2 cellular contexts compared by ENCODE assay signal in the genomic region with DNA sequence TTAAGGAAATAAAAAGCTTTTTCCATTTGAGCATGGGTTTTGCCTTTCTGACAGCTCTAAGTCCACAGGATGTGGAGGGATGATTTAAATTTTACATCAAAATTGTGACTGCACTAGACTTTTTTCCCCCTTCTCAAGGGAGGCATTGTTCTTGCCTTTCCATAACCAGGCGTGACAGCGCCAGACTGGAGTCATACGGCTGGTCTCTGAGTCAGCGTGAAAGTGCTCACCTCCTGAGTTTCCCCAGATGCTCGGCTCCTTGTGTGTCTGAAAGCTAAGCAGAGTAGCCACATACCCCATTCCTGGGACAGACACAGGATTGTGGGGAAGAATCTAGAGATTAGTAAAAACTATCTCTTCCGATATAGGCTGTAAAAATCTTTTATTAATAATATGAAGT.
TF ChIP-seq lines count a peak whose summit lies in the region.

No MANE protein-coding gene starts in this region.

TF ChIP-seq in HepG2, 621 proteins besides CTCF, POLR2A, EP300 and RAD21:
- TF ChIP-seq, protein P1, sequence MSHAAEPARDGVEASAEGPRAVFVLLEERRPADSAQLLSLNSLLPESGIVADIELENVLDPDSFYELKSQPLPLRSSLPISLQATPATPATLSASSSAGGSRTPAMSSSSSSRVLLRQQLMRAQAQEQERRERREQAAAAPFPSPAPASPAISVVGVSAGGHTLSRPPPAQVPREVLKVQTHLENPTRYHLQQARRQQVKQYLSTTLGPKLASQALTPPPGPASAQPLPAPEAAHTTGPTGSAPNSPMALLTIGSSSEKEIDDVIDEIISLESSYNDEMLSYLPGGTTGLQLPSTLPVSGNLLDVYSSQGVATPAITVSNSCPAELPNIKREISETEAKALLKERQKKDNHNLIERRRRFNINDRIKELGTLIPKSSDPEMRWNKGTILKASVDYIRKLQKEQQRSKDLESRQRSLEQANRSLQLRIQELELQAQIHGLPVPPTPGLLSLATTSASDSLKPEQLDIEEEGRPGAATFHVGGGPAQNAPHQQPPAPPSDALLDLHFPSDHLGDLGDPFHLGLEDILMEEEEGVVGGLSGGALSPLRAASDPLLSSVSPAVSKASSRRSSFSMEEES (CRISPR knock-in tag; IDR thresholded peaks at IDR 0.05): no peak
- TF ChIP-seq RBM22 (optimal IDR thresholded peaks at IDR 0.05; ENCODE audit: low read length): peak; percentile 78
- TF ChIP-seq, protein P2, sequence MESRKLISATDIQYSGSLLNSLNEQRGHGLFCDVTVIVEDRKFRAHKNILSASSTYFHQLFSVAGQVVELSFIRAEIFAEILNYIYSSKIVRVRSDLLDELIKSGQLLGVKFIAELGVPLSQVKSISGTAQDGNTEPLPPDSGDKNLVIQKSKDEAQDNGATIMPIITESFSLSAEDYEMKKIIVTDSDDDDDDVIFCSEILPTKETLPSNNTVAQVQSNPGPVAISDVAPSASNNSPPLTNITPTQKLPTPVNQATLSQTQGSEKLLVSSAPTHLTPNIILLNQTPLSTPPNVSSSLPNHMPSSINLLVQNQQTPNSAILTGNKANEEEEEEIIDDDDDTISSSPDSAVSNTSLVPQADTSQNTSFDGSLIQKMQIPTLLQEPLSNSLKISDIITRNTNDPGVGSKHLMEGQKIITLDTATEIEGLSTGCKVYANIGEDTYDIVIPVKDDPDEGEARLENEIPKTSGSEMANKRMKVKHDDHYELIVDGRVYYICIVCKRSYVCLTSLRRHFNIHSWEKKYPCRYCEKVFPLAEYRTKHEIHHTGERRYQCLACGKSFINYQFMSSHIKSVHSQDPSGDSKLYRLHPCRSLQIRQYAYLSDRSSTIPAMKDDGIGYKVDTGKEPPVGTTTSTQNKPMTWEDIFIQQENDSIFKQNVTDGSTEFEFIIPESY (CRISPR knock-in tag; IDR thresholded peaks at IDR 0.05): peak; percentile 88

TF ChIP-seq in WTC11, 78 proteins besides CTCF, POLR2A, EP300 and RAD21 (continued from another document):
- TF ChIP-seq, protein P3, sequence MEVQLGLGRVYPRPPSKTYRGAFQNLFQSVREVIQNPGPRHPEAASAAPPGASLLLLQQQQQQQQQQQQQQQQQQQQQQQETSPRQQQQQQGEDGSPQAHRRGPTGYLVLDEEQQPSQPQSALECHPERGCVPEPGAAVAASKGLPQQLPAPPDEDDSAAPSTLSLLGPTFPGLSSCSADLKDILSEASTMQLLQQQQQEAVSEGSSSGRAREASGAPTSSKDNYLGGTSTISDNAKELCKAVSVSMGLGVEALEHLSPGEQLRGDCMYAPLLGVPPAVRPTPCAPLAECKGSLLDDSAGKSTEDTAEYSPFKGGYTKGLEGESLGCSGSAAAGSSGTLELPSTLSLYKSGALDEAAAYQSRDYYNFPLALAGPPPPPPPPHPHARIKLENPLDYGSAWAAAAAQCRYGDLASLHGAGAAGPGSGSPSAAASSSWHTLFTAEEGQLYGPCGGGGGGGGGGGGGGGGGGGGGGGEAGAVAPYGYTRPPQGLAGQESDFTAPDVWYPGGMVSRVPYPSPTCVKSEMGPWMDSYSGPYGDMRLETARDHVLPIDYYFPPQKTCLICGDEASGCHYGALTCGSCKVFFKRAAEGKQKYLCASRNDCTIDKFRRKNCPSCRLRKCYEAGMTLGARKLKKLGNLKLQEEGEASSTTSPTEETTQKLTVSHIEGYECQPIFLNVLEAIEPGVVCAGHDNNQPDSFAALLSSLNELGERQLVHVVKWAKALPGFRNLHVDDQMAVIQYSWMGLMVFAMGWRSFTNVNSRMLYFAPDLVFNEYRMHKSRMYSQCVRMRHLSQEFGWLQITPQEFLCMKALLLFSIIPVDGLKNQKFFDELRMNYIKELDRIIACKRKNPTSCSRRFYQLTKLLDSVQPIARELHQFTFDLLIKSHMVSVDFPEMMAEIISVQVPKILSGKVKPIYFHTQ (CRISPR knock-in tag; IDR thresholded peaks at IDR 0.05): no peak
- no peak for TF ChIP-seq ZNF138 (CRISPR knock-in tag; conservative IDR thresholded peaks at IDR 0.05)
- TF ChIP-seq, protein P4, sequence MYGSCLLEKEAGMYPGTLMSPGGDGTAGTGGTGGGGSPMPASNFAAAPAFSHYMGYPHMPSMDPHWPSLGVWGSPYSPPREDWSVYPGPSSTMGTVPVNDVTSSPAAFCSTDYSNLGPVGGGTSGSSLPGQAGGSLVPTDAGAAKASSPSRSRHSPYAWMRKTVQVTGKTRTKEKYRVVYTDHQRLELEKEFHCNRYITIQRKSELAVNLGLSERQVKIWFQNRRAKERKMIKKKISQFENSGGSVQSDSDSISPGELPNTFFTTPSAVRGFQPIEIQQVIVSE (CRISPR knock-in tag; IDR thresholded peaks at IDR 0.05; ENCODE audit: borderline replicate concordance): no peak
- no peak for TF ChIP-seq NFYB (CRISPR knock-in tag; conservative IDR thresholded peaks at IDR 0.05; ENCODE audit: low read depth)
- TF ChIP-seq ESRRA (CRISPR knock-in tag; IDR thresholded peaks at IDR 0.05; ENCODE audit: borderline replicate concordance): no peak
- no peak for TF ChIP-seq STAT6 (CRISPR knock-in tag; conservative IDR thresholded peaks at IDR 0.05; ENCODE audit: low read depth)
- no peak for TF ChIP-seq HMGA2 (CRISPR knock-in tag; IDR thresholded peaks at IDR 0.05)
- no peak for TF ChIP-seq MXD4 (CRISPR knock-in tag; IDR thresholded peaks at IDR 0.05; ENCODE audit: borderline replicate concordance)
- TF ChIP-seq ZNF263 (CRISPR knock-in tag; IDR thresholded peaks at IDR 0.05; ENCODE audit: low read depth): no peak
- no peak for TF ChIP-seq FOXJ3 (CRISPR knock-in tag; IDR thresholded peaks at IDR 0.05; ENCODE audit: borderline replicate concordance)
- TF ChIP-seq SP1 (CRISPR knock-in tag; conservative IDR thresholded peaks at IDR 0.05): no peak
- no peak for TF ChIP-seq ZNF219 (CRISPR knock-in tag; IDR thresholded peaks at IDR 0.05; ENCODE audit: borderline replicate concordance)
- TF ChIP-seq, protein P5, sequence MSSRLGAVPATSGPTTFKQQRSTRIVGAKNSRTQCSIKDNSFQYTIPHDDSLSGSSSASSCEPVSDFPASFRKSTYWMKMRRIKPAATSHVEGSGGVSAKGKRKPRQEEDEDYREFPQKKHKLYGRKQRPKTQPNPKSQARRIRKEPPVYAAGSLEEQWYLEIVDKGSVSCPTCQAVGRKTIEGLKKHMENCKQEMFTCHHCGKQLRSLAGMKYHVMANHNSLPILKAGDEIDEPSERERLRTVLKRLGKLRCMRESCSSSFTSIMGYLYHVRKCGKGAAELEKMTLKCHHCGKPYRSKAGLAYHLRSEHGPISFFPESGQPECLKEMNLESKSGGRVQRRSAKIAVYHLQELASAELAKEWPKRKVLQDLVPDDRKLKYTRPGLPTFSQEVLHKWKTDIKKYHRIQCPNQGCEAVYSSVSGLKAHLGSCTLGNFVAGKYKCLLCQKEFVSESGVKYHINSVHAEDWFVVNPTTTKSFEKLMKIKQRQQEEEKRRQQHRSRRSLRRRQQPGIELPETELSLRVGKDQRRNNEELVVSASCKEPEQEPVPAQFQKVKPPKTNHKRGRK (CRISPR knock-in tag; IDR thresholded peaks at IDR 0.05; ENCODE audit: borderline replicate concordance): no peak
- no peak for TF ChIP-seq JAZF1 (CRISPR knock-in tag; IDR thresholded peaks at IDR 0.05)
- no peak for TF ChIP-seq CBFB (CRISPR knock-in tag; IDR thresholded peaks at IDR 0.05; ENCODE audit: low read depth)
- TF ChIP-seq, protein P6, sequence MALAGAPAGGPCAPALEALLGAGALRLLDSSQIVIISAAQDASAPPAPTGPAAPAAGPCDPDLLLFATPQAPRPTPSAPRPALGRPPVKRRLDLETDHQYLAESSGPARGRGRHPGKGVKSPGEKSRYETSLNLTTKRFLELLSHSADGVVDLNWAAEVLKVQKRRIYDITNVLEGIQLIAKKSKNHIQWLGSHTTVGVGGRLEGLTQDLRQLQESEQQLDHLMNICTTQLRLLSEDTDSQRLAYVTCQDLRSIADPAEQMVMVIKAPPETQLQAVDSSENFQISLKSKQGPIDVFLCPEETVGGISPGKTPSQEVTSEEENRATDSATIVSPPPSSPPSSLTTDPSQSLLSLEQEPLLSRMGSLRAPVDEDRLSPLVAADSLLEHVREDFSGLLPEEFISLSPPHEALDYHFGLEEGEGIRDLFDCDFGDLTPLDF (CRISPR knock-in tag; IDR thresholded peaks at IDR 0.05): no peak
- TF ChIP-seq TP53 (CRISPR knock-in tag; IDR thresholded peaks at IDR 0.05): no peak
- TF ChIP-seq GTF2I (CRISPR knock-in tag; conservative IDR thresholded peaks at IDR 0.05): no peak
- no peak for TF ChIP-seq JUN (CRISPR knock-in tag; IDR thresholded peaks at IDR 0.05)
